ENCODE assay signal across 8 cellular contexts in the genomic region with DNA sequence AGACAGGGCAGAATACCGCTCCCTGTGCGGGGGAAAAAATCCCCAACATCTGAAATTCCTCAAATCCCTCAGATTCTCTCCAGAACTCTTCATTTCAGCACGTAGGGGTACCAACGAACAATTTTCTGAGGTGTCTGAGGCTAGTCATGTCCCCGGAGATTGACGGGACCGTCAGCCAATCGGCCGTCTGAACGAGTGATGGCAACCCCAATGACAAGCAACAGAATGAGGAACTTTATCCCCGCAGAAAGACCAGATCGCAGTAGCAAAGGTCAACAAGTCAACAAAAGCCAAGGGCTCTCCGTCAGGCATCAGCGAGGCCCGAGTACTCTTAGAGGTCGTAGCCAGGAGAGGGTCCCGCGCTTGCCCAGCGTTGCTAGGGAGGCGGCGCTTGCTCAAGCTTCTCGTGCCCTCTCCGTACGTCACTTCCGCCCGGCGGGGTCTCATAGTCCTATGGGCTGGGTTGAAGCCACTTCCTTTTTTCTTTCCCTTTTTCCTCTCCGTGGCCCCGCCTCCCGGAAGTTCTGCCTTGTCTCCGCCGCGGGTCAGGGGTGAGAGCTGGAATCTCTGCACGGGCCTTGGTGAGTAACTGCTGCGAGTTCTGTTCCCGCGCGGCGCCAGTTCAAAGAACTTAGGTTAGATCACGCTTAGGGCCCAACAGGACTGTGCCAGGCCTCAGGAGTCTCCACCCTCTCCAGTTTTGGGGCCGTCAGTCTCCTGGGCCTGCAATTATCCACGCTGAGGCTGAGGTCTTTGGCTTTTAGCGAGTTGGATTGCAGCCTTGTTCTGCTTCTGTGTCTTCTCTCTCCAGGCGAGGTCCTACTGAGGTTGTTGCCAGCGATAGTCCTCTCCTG. TPM values are rescaled to one million over a fixed set of nuclear protein-coding genes. Genes with fewer than 3 reads are reported as not detected.
DNase-seq lines count a peak whose midpoint lies in the region; ATAC-seq, FAIRE-seq and TF ChIP-seq lines count a peak whose summit lies in the region.

A gene with protein sequence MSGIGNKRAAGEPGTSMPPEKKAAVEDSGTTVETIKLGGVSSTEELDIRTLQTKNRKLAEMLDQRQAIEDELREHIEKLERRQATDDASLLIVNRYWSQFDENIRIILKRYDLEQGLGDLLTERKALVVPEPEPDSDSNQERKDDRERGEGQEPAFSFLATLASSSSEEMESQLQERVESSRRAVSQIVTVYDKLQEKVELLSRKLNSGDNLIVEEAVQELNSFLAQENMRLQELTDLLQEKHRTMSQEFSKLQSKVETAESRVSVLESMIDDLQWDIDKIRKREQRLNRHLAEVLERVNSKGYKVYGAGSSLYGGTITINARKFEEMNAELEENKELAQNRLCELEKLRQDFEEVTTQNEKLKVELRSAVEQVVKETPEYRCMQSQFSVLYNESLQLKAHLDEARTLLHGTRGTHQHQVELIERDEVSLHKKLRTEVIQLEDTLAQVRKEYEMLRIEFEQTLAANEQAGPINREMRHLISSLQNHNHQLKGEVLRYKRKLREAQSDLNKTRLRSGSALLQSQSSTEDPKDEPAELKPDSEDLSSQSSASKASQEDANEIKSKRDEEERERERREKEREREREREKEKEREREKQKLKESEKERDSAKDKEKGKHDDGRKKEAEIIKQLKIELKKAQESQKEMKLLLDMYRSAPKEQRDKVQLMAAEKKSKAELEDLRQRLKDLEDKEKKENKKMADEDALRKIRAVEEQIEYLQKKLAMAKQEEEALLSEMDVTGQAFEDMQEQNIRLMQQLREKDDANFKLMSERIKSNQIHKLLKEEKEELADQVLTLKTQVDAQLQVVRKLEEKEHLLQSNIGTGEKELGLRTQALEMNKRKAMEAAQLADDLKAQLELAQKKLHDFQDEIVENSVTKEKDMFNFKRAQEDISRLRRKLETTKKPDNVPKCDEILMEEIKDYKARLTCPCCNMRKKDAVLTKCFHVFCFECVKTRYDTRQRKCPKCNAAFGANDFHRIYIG (plus strand): TSS at position 520 of the 854 bp plus-strand sequence. CDS start 1,571 bp downstream, outside the sequence.

- no peak for TF ChIP-seq CTCF in keratinocyte (optimal IDR thresholded peaks at IDR 0.05 in 1 of 3, IDR thresholded peaks at IDR 0.05 in 1 of 3, conservative IDR thresholded peaks at IDR 0.05 in 1 of 3; ENCODE audit: extremely low read depth in 1 of 3, insufficient read depth in 2 of 3, low read length in 3 of 3)

- DNase-seq in AG20443 (ENCODE audit: low spot score) (peak; percentile 97), NCI-H510A (lab: John Stamatoyannopoulos, UW) (peak; percentile 99), cerebellum (ENCODE audit: low spot score) (peak; percentile 98), keratinocyte (ENCODE audit: low read depth, low spot score) (peak; percentile 84)
- DNase-seq in activated CD4-positive, alpha-beta T cell treated with anti-CD3 and anti-CD28 coated beads for 1 hour: peak; percentile 99
- peak; percentile 96 to 98 for DNase-seq in stimulated activated CD4-positive, alpha-beta T cell treated with anti-CD3 and anti-CD28 coated beads, Interleukin-15, amount 100 ng/mL, for 1 hour (ENCODE audit: low read depth in 1 of 2, low spot score in 1 of 2)

- H3K9me1 ChIP-seq in keratinocyte (ENCODE audit: control insufficient read depth, extremely low read depth, insufficient read depth, low read length): no peaks in the 10 kb centered on the region

- no peaks in the 10 kb centered on the region for H3K27me3 ChIP-seq in keratinocyte (ENCODE audit: control insufficient read depth, extremely low read depth, insufficient read depth, low read length)

- peaks cover 20% of the 10 kb centered on the region for H3K4me1 ChIP-seq in keratinocyte (ENCODE audit: control insufficient read depth, extremely low read depth, insufficient read depth, low read length)

- peak within 1 kb of the TSS; percentile 95 for H3K9ac ChIP-seq in keratinocyte (ENCODE audit: control insufficient read depth, extremely low read depth, insufficient read depth, low read length)

- peak within 1 kb of the TSS; percentile 100 for H2AFZ ChIP-seq in keratinocyte (ENCODE audit: control insufficient read depth, low read length)

- H3K4me2 ChIP-seq in keratinocyte (ENCODE audit: control insufficient read depth, extremely low read depth, insufficient read depth, low read depth, low read length): peak within 1 kb of the TSS; percentile 94

- peak within 1 kb of the TSS; percentile 72 to 94 (median 91) for H3K4me3 ChIP-seq in keratinocyte (ENCODE audit: control insufficient read depth in 2 of 3, extremely low read depth in 1 of 3, insufficient read depth in 2 of 3, low read depth in 1 of 3, low read length in 3 of 3)

- peaks cover 16% of the 10 kb centered on the region for H3K79me2 ChIP-seq in keratinocyte (ENCODE audit: control insufficient read depth, insufficient read depth, low read length)

- dilution Hi-C loops in keratinocyte (cut with MboI; ENCODE audit: extremely low pct_ligation_motif_present, low sequenced_read_pairs): no loop called here

- peak; percentile 99 for ATAC-seq in HG03432 (IDR thresholded peaks at IDR 0.05; ENCODE audit: unreplicated experiment)

- peak within 1 kb of the TSS; percentile 99 for H3K27ac ChIP-seq in keratinocyte (ENCODE audit: control insufficient read depth, insufficient read depth, low read length)

- peaks cover 0 to 2% of the 10 kb centered on the region in 2 experiments for H3K36me3 ChIP-seq in keratinocyte (ENCODE audit: control insufficient read depth in 2 of 2, extremely low read depth in 1 of 2, insufficient read depth in 2 of 2, low read length in 2 of 2)

- H4K20me1 ChIP-seq in keratinocyte (ENCODE audit: control insufficient read depth, extremely low read depth, insufficient read depth, low read length): no peaks in the 10 kb centered on the region

- H3K9me3 ChIP-seq in keratinocyte (ENCODE audit: control insufficient read depth, low read depth, low read length): no peaks in the 10 kb centered on the region

- TF ChIP-seq POLR2A in GM19099 (IDR thresholded peaks at IDR 0.05; ENCODE audit: extremely low read depth, insufficient read length, low read depth): peak; percentile 75

- FAIRE-seq in keratinocyte (lab: Jason Lieb, UNC): peak; percentile 68

RNA-seq across cellular contexts. Expression of the gene that starts here (rescaled TPM):
- total RNA-seq in cerebellum: 26.7 TPM
- 19.4 to 28.8 TPM (median 21.6 TPM) in 3 replicates for polyA plus RNA-seq in keratinocyte
- polyA plus RNA-seq in keratinocyte (2011; ENCODE audit: low read depth): 54.6 TPM
- polyA plus RNA-seq in keratinocyte (2011; cell fraction: cytosol; rRNA removed): 15.7 and 23.2 TPM in 2 replicates
- polyA plus RNA-seq in keratinocyte (2011; cell fraction: nucleus; rRNA removed): 19.7 and 29.0 TPM in 2 replicates
- polyA plus RNA-seq in keratinocyte (2012; ENCODE audit: low replicate concordance): 13.9 and 26.0 TPM in 2 replicates
- polyA minus RNA-seq in keratinocyte: 14.3 to 44.5 TPM (median 27.2 TPM) in 3 replicates
- 9.2 TPM for polyA minus RNA-seq in keratinocyte (2011; cell fraction: cytosol; rRNA and poly(A)+ RNA removed)
- polyA minus RNA-seq in keratinocyte (2011; cell fraction: nucleus; rRNA and poly(A)+ RNA removed): 9.4 and 19.6 TPM in 2 replicates

Comparison
In these comparisons a context has a peak if more than half of its experiments do, and no peak if none do; other contexts are left out.
1. Peak in every context shown above with its lines: DNase-seq, ATAC-seq, H3K4me3 ChIP-seq and H3K27ac ChIP-seq.